In the genomic region with DNA sequence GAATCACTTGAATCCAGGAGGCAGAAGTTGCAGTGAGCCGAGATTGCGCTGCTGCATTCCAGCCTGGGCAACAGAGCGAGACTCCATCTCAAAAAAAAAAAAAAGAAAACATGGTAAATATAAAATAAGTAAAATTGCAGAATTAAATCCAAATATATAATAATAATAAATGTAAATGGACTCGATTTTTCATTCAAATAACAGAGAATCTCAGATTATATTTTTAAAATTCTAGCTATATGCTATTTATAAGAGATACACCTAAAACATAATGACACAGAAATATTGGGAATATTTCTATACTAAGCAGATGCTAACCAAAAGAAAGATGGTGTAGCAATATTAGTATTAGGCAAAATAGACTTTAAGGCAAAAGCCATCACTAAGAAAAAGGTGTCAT, we compare ENCODE assay signal across 27 cellular contexts. TPM values are rescaled to one million over a fixed set of nuclear protein-coding genes. Genes with fewer than 3 reads are reported as not detected.
"Had no signal": no experiment of that assay in that cellular context is flagged by ENCODE, and none has a peak within 500 bp of the region (broad histone marks: within the 10 kb centered on the region; RNA-seq: fewer than 3 reads in every experiment).

No MANE protein-coding gene starts in this region.

- H3K4me1 ChIP-seq: colonic mucosa, gastrocnemius medialis, left lung, lower lobe of right lung had no signal

- H3K4me2 ChIP-seq: hepatocyte had no signal

- FAIRE-seq: keratinocyte had no signal

- ATAC-seq: esophagus mucosa; gastrocnemius medialis; left cardiac atrium; left lung; left ventricle myocardium superior; lower lobe of right lung; naive thymus-derived CD4-positive, alpha-beta T cell had no signal

- H3K36me3 ChIP-seq: colonic mucosa, esophagus squamous epithelium, gastrocnemius medialis, left lung, lower lobe of right lung had no signal

- H3K27ac ChIP-seq: colonic mucosa, dorsolateral prefrontal cortex, epithelial cell of prostate, esophagus squamous epithelium, gastrocnemius medialis, hepatocyte, left lung, lower lobe of right lung had no signal

- H2AFZ ChIP-seq: hepatocyte had no signal

- H3K27me3 ChIP-seq: colonic mucosa, dorsolateral prefrontal cortex, gastrocnemius medialis, hepatocyte, left lung had no signal

- DNase-seq: colonic mucosa; cortex of kidney; dermis blood vessel endothelial cell; dorsolateral prefrontal cortex; effector CD4-positive, alpha-beta T cell; effector memory CD4-positive, alpha-beta T cell; erythroblast; esophagus squamous epithelium; foreskin fibroblast; foreskin melanocyte; gastrocnemius medialis; glutamatergic neuron; head of caudate nucleus; hypothalamus; immature natural killer cell; left cardiac atrium; left lung; left ventricle myocardium superior; lower lobe of right lung; mesenchymal stem cell; naive thymus-derived CD4-positive, alpha-beta T cell had no signal

- H3K4me3 ChIP-seq: colonic mucosa, dorsolateral prefrontal cortex, esophagus squamous epithelium, gastrocnemius medialis, hepatocyte, left lung, lower lobe of right lung had no signal

- H3K79me2 ChIP-seq: hepatocyte had no signal

- H3K9me3 ChIP-seq: colonic mucosa, gastrocnemius medialis had no signal

RNA-seq across cellular contexts. Expression of a gene that starts 15.1 kb away (rescaled TPM):
- total RNA-seq: chondrocyte, esophagus mucosa, esophagus squamous epithelium, gastrocnemius medialis, left ventricle myocardium superior, mesenteric fat pad had no signal
- polyA plus RNA-seq: immature natural killer cell; keratinocyte; naive thymus-derived CD4-positive, alpha-beta T cell had no signal
